ENCODE assay signal across 7 cellular contexts in the genomic region with DNA sequence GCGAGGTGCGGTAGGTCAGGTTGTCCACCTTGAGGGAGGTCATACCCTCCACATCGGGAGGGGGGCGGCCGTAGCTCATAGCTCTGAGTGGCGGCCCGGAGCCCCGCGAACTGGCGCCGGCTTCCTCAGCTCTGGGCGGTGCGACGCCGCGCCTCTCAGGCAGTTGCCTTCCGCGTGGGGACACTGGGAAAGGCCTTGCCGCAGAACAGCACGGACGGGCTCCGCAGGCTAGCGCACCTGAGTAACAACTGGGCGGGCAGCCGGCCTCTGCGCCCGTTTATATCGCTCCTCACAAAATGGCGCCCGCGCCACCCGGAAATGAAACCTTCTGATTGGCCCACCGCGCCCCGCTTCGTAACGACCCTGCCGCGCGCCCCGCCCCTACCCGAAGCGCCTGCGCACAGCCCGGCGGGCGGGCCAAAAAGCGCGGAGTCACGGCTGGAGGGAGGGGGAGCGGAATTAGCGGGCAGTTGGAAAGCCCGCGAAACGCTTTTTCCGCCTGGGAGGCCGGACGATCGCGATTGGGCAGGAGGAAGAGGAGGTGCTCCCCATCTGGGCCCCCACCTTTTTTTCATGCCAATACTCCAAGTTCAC. TPM values are rescaled to one million over a fixed set of nuclear protein-coding genes. Genes with fewer than 3 reads are reported as not detected.
DNase-seq lines count a peak whose midpoint lies in the region; ATAC-seq, FAIRE-seq and TF ChIP-seq lines count a peak whose summit lies in the region.

A gene with protein sequence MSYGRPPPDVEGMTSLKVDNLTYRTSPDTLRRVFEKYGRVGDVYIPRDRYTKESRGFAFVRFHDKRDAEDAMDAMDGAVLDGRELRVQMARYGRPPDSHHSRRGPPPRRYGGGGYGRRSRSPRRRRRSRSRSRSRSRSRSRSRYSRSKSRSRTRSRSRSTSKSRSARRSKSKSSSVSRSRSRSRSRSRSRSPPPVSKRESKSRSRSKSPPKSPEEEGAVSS (minus strand): TSS at position 250 of the 594 bp plus-strand sequence. CDS start 171 bp downstream, at position 79.

- ATAC-seq in HG02981 (IDR thresholded peaks at IDR 0.05; ENCODE audit: unreplicated experiment), result peak; percentile 71

- DNase-seq in GM18507 (ENCODE audit: extremely low spot score, insufficient read length, low read depth) (peak; percentile 87), NCI-H2029 treated with DMSO at 0.1 percent for 48 hours (lab: John Stamatoyannopoulos, UW) (peak; percentile 84), T-helper 9 cell (peak; percentile 97), astrocyte of the cerebellum (ENCODE audit: low read depth) (peak; percentile 96), hepatic stellate cell (ENCODE audit: low spot score) (peak; percentile 97), renal cortical epithelial cell (ENCODE audit: low read depth) (peak; percentile 88)

- no peak for TF ChIP-seq CTCF in astrocyte of the cerebellum (IDR thresholded peaks at IDR 0.05; ENCODE audit: low read depth, low read length, missing control alignments)

- in situ Hi-C loops in astrocyte of the cerebellum (cut with HindIII; ENCODE audit: low sequenced_read_pairs), result loop anchor here (25.0 kb wide), 1 partner anchor 175 kb away; a partner anchor contains a TSS

- H3K4me3 ChIP-seq in astrocyte of the cerebellum (ENCODE audit: low read depth, low read length), result peak within 1 kb of the TSS; percentile 93

- FAIRE-seq in GM18507 (lab: Jason Lieb, UNC), result peak; percentile 96

RNA-seq across cellular contexts. Expression of the gene that starts here (rescaled TPM):
- total RNA-seq in renal cortical epithelial cell, result 121 and 147 TPM in 2 replicates

Comparison
In these comparisons a context has a peak if more than half of its experiments do, and no peak if none do; other contexts are left out.
1. Peak in every context shown above with its lines: DNase-seq, ATAC-seq and H3K4me3 ChIP-seq.